Comparison of ENCODE assay signal across 8 cellular contexts in genomic region chr1:42925132-42925769, GRCh38. TPM values are rescaled to one million over a fixed set of nuclear protein-coding genes. Genes with fewer than 3 reads are reported as not detected.
DNase-seq lines count a peak whose midpoint lies in the region; ATAC-seq and TF ChIP-seq lines count a peak whose summit lies in the region.

No MANE protein-coding gene starts in this region.

- H3K9me3 Mint-ChIP-seq in activated CD4-positive, alpha-beta memory T cell treated with anti-CD3 and anti-CD28 coated beads, Interleukin-2, amount 10 ng/mL, durations not matched to agents 7 days and 5 days: no peaks in the 10 kb centered on the region

- intact Hi-C loops in left ventricle myocardium inferior (cut with micrococcal nuclease) (no loop called here), Right ventricle myocardium superior (cut with DNase I) (no loop called here), tibial artery (cut with DNase I; ENCODE audit: low total_unique reads) (loop anchor here (5.0 to 10.0 kb wide), 2 partner anchors 37 to 420 kb away; no protein-coding TSS in a partner anchor)

- H3K4me3 ChIP-seq in left ventricle myocardium inferior: peak overlapping the region; percentile 93
- H3K4me3 ChIP-seq in iPS-20b (ENCODE audit: low read length): peak overlapping the region; percentile 91
- H3K4me3 ChIP-seq in tibial artery: peak overlapping the region; percentile 67 to 81

- peaks cover 51% of the 10 kb centered on the region for H3K36me3 Mint-ChIP-seq in activated CD4-positive, alpha-beta memory T cell treated with anti-CD3 and anti-CD28 coated beads, Interleukin-2, amount 10 ng/mL, durations not matched to agents 7 days and 5 days (ENCODE audit: low read depth)

- POLR2A ChIA-PET in activated CD4-positive, alpha-beta memory T cell treated with anti-CD3 and anti-CD28 coated beads, Interleukin-2, amount 10 ng/mL, durations not matched to agents 7 days and 5 days (lab: Charles Lee): interaction anchor here (0.6 to 5.6 kb wide), 20 partner anchors 11 to 464 kb away, joined by 3 to 72 read pairs (median 6); partner anchors contain the start of genes C1orf50, ERMAP, P3H1 and SLC2A1

- peaks cover 70% of the 10 kb centered on the region for H3K4me1 Mint-ChIP-seq in activated CD4-positive, alpha-beta memory T cell treated with anti-CD3 and anti-CD28 coated beads, Interleukin-2, amount 10 ng/mL, durations not matched to agents 7 days and 5 days

- H3K9me3 ChIP-seq in left ventricle myocardium inferior (replicated peaks) (no peaks in the 10 kb centered on the region), iPS-20b (ENCODE audit: insufficient read depth, low read depth, low read length) (no peaks in the 10 kb centered on the region), tibial artery (no peaks in the 10 kb centered on the region)

- H3K27me3 Mint-ChIP-seq in activated CD4-positive, alpha-beta memory T cell treated with anti-CD3 and anti-CD28 coated beads, Interleukin-2, amount 10 ng/mL, durations not matched to agents 7 days and 5 days: no peaks in the 10 kb centered on the region

- peak overlapping the region; percentile 92 for H3K27ac Mint-ChIP-seq in activated CD4-positive, alpha-beta memory T cell treated with anti-CD3 and anti-CD28 coated beads, Interleukin-2, amount 10 ng/mL, durations not matched to agents 7 days and 5 days

- H3K36me3 ChIP-seq in left ventricle myocardium inferior: peaks cover 36% of the 10 kb centered on the region
- peaks cover 52% of the 10 kb centered on the region for H3K36me3 ChIP-seq in iPS-20b (ENCODE audit: insufficient read depth, low read depth, low read length)
- peaks cover 30 to 43% (median 41%) of the 10 kb centered on the region in 3 donors for H3K36me3 ChIP-seq in tibial artery

- peak overlapping the region; percentile 73 for H3K4me3 Mint-ChIP-seq in activated CD4-positive, alpha-beta memory T cell treated with anti-CD3 and anti-CD28 coated beads, Interleukin-2, amount 10 ng/mL, durations not matched to agents 7 days and 5 days

- no peak for ATAC-seq in Right ventricle myocardium superior (ENCODE audit: poor library complexity)

- H3K9ac ChIP-seq in iPS-20b (ENCODE audit: low read depth, low read length): peak overlapping the region; percentile 44; the same call in 1 of the 2 replicates

- H3K27ac ChIP-seq in left ventricle myocardium inferior (replicated peaks) (peak overlapping the region; percentile 98), iPS-20b (ENCODE audit: low read length) (no peak overlapping the region), tibial artery (peak overlapping the region; percentile 96 to 98)

- H3K4me1 ChIP-seq in left ventricle myocardium inferior (peaks cover 16% of the 10 kb centered on the region), iPS-20b (ENCODE audit: insufficient read depth, low read length) (peaks cover 12% of the 10 kb centered on the region), tibial artery (peaks cover 0 to 19% (median 6%) of the 10 kb centered on the region in 4 donors)

- TF ChIP-seq CTCF in left ventricle myocardium inferior (IDR thresholded peaks at IDR 0.05; ENCODE audit: borderline replicate concordance): no peak
- no peak for TF ChIP-seq CTCF in tibial artery (IDR thresholded peaks at IDR 0.05)

- H3K27me3 ChIP-seq in left ventricle myocardium inferior (ENCODE audit: low read depth) (no peaks in the 10 kb centered on the region), iPS-20b (ENCODE audit: insufficient read depth, low read length) (no peaks in the 10 kb centered on the region), tibial artery (no peaks in the 10 kb centered on the region)

- DNase-seq in left ventricle myocardium inferior: no peak
- DNase-seq in Right ventricle myocardium superior: no peak
- no peak for DNase-seq in activated CD4-positive, alpha-beta memory T cell treated with anti-CD3 and anti-CD28 coated beads, Interleukin-2, amount 10 ng/mL, durations not matched to agents 7 days and 5 days
- no peak for DNase-seq in tibial artery
- no peak for DNase-seq in AML-193 (lab: John Stamatoyannopoulos, UW)
- DNase-seq in NCI-H1694 (lab: John Stamatoyannopoulos, UW): no peak
- no peak for DNase-seq in stimulated activated CD4-positive, alpha-beta T cell treated with anti-CD3 and anti-CD28 coated beads, Interleukin-12 subunit alpha, Interleukin-12 subunit beta, amount 100 ng/mL, for 4 hours

- CTCF ChIA-PET in activated CD4-positive, alpha-beta memory T cell treated with anti-CD3 and anti-CD28 coated beads, Interleukin-2, amount 10 ng/mL, durations not matched to agents 7 days and 5 days (lab: Charles Lee): interaction anchor here (1.1 to 5.9 kb wide), 10 partner anchors 9 to 152 kb away, joined by 3 to 135 read pairs (median 4); no protein-coding TSS in a partner anchor

RNA-seq across cellular contexts. Expression of gene SLC2A1, which starts 33.4 kb away (rescaled TPM):
- 54.9 TPM for total RNA-seq in left ventricle myocardium inferior
- total RNA-seq in Right ventricle myocardium superior: 41.2 TPM
- 100 to 1,000 TPM; 153 TPM for total RNA-seq in activated CD4-positive, alpha-beta memory T cell treated with anti-CD3 and anti-CD28 coated beads, Interleukin-2, amount 10 ng/mL, durations not matched to agents 7 days and 5 days
